Comparison of ENCODE assay signal across 20 cellular contexts in the genomic region with DNA sequence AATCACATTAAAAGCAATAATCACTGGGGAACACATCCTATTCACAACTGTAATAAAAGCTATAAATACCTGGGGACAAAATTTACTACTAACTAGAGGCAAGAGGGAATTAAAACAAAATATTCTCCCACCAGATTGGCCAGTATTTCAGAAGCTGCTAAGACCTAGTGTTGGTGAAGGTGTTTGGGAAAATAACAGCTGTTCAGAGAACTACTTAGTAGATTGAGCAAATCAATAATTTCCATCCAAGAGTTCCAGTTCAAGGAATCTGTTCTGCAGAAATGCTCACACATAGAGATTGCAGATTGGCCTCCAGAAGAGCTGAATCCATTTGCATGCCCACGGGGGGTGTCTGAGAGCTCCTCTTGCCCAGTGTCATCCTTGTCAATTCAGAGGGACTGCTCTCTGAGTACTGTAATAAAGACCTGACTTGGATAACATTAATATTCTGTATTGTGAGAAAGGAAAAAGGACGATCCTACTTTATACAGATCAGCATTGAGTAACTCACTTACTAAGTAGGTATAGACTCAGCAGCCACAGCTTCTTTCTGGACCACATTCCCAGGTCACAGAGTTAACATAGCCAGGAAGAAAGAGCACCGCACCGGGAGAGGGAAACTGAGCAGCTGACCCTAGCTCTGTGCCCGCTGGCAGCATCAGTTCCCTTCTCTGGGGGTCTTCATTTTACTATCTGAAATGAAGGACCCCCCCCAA. TPM values are rescaled to one million over a fixed set of nuclear protein-coding genes. Genes with fewer than 3 reads are reported as not detected.
DNase-seq lines count a peak whose midpoint lies in the region; ATAC-seq and TF ChIP-seq lines count a peak whose summit lies in the region.
"Had no signal": no experiment of that assay in that cellular context is flagged by ENCODE, and none has a peak within 500 bp of the region (broad histone marks: within the 10 kb centered on the region; RNA-seq: fewer than 3 reads in every experiment).

No MANE protein-coding gene starts in this region.

- no peaks in the 10 kb centered on the region for H3K27me3 ChIP-seq in brain microvascular endothelial cell (replicated peaks)
- no peaks in the 10 kb centered on the region for H3K27me3 ChIP-seq in subcutaneous abdominal adipose tissue (ENCODE audit: control insufficient read depth in 5 of 5, insufficient read depth in 4 of 5, low read length in 5 of 5)
- H3K27me3 ChIP-seq in testis: no peaks in the 10 kb centered on the region
- H3K27me3 ChIP-seq: tibial nerve had no signal

- DNase-seq in OCI-LY7 (ENCODE audit: low spot score) (no peak), brain microvascular endothelial cell (no peak), left lobe of liver (ENCODE audit: low spot score) (peak; percentile 16), OCI-M1 (lab: John Stamatoyannopoulos, UW) (no peak), testis (no peak)
- DNase-seq in activated CD4-positive, alpha-beta T cell treated with anti-CD3 and anti-CD28 coated beads, Interleukin-2, amount 50 U/mL, for 4 hours: no peak
- DNase-seq: activated CD4-positive, alpha-beta memory T cell treated with anti-CD3 and anti-CD28 coated beads, Interleukin-2, amount 10 ng/mL, durations not matched to agents 7 days and 5 days; amniotic stem cell; CD4-positive, CD25-positive, alpha-beta regulatory T cell; DMS79; left lung; natural killer cell; NCI-H146; NCI-H446 treated with DMSO at 0.1 percent for 48 hours; SW 1271 had no signal

- H3K4me1 ChIP-seq in OCI-LY7 (ENCODE audit: insufficient read depth, low read length, poor library complexity, severe bottlenecking) (peaks cover 44% of the 10 kb centered on the region), subcutaneous abdominal adipose tissue (ENCODE audit: control insufficient read depth in 5 of 5, insufficient read depth in 5 of 5, low read length in 5 of 5) (peaks cover 9 to 82% (median 72%) of the 10 kb centered on the region in 5 donors), testis (peaks cover 13% of the 10 kb centered on the region)

- H4K20me1 ChIP-seq in OCI-LY7 (ENCODE audit: insufficient read depth, low read length): no peaks in the 10 kb centered on the region

- H2AFZ ChIP-seq in OCI-LY7 (ENCODE audit: low read length): no peak overlapping the region; the same call in 1 of the 2 replicates

- TF ChIP-seq POLR2A in testis (IDR thresholded peaks at IDR 0.05): no peak

- in situ Hi-C loops in brain microvascular endothelial cell (cut with HindIII; ENCODE audit: low pct_ligation_motif_present, low sequenced_read_pairs): no loop called here

- H3K9me2 ChIP-seq in OCI-LY7 (ENCODE audit: insufficient read depth, low read length): no peaks in the 10 kb centered on the region

- peaks cover 19% of the 10 kb centered on the region for H3K9me3 ChIP-seq in OCI-LY7 (ENCODE audit: low read length)
- H3K9me3 ChIP-seq in subcutaneous abdominal adipose tissue (ENCODE audit: control insufficient read depth in 5 of 5, low read length in 5 of 5): peaks cover 0 to 3% (median 0%) of the 10 kb centered on the region in 5 donors
- no peaks in the 10 kb centered on the region for H3K9me3 ChIP-seq in testis

- H3K4me2 ChIP-seq in OCI-LY7 (ENCODE audit: low read length): peak overlapping the region; percentile 49

- WGBS in testis, 2 donors: 84 to 90% methylated on average over 5 of the region's 5 CpGs

- CTCF ChIA-PET in OCI-LY7 (lab: Charles Lee; ENCODE audit: unreplicated experiment): no interaction called here

- H3K4me3 ChIP-seq in OCI-LY7 (ENCODE audit: low read depth, low read length, poor library complexity, severe bottlenecking) (no peak overlapping the region), brain microvascular endothelial cell (ENCODE audit: low read depth, low read length) (no peak overlapping the region), subcutaneous abdominal adipose tissue (ENCODE audit: low read depth in 1 of 5, low read length in 5 of 5) (peak overlapping the region in 2 of 5 donors; percentile 11 to 22), testis (no peak overlapping the region)
- H3K4me3 ChIP-seq: left lung, tibial nerve had no signal

- no peaks in the 10 kb centered on the region for H3K79me2 ChIP-seq in OCI-LY7 (ENCODE audit: insufficient read depth, low read depth, low read length)

- H3K9ac ChIP-seq in subcutaneous abdominal adipose tissue (ENCODE audit: low read length in 5 of 5): peak overlapping the region in 1 of 5 donors; percentile 27

- POLR2A ChIA-PET in OCI-LY7 (lab: Charles Lee): interaction anchor here (0.5 to 2.0 kb wide), 6 partner anchors 8 to 454 kb away, joined by 3 to 7 read pairs (median 4); a partner anchor contains a TSS

- intact Hi-C loops in OCI-LY7 (cut with micrococcal nuclease; ENCODE audit: unreplicated experiment) (loop anchor here (5.0 kb wide), 1 partner anchor 634 kb away; a partner anchor contains a TSS), testis (cut with DNase I; ENCODE audit: low total_unique reads) (no loop called here)

- no TSS peak for BruUV-seq in OCI-LY7 (replicated peaks; lab: Mats Ljungman, UMichigan)

- H3K36me3 ChIP-seq in OCI-LY7 (ENCODE audit: insufficient read depth, low read length): no peaks in the 10 kb centered on the region
- peaks cover 91% of the 10 kb centered on the region for H3K36me3 ChIP-seq in brain microvascular endothelial cell (replicated peaks)
- H3K36me3 ChIP-seq in subcutaneous abdominal adipose tissue (ENCODE audit: control insufficient read depth in 5 of 5, insufficient read depth in 5 of 5, low read length in 5 of 5): peaks cover 15 to 55% (median 30%) of the 10 kb centered on the region in 5 donors
- no peaks in the 10 kb centered on the region for H3K36me3 ChIP-seq in testis (ENCODE audit: low read depth, missing control alignments)

- H3K27ac ChIP-seq in OCI-LY7 (ENCODE audit: low read depth, low read length, poor library complexity, severe bottlenecking): peak overlapping the region; percentile 48
- peak overlapping the region; percentile 39 for H3K27ac ChIP-seq in brain microvascular endothelial cell
- peak overlapping the region; percentile 85 for H3K27ac ChIP-seq in subcutaneous abdominal adipose tissue (ENCODE audit: low read depth, low read length)
- no peak overlapping the region for H3K27ac ChIP-seq in testis
- H3K27ac ChIP-seq: left lung had no signal

- TF ChIP-seq CTCF in OCI-LY7 (conservative IDR thresholded peaks at IDR 0.05; ENCODE audit: low read length) (no peak), brain microvascular endothelial cell (IDR thresholded peaks at IDR 0.05; ENCODE audit: low read depth, low read length, missing control alignments) (no peak), testis (IDR thresholded peaks at IDR 0.05) (no peak)

- ATAC-seq in left lobe of liver (no peak), HG02759 (IDR thresholded peaks at IDR 0.05; ENCODE audit: unreplicated experiment) (no peak)
- ATAC-seq: left lung, natural killer cell had no signal

RNA-seq across cellular contexts. Expression of a gene that starts 5.6 kb away (rescaled TPM):
- total RNA-seq in OCI-LY7 (2014; rRNA removed; shearing (Covaris generic)): not detected in 2 replicates
- total RNA-seq in OCI-LY7 (2022) (not detected in 2 replicates), left lobe of liver (5.2 TPM), testis (10 to 100 TPM; 47.0 to 84.5 TPM)
- 65.1 TPM for polyA plus RNA-seq in testis (ENCODE audit: insufficient read depth, low read depth, low replicate concordance)

RNA-seq across cellular contexts. Expression of a gene that starts 59.5 kb away (rescaled TPM):
- total RNA-seq in OCI-LY7 (2014; rRNA removed; shearing (Covaris generic)): not detected in 2 replicates
- not detected in 2 replicates for total RNA-seq in OCI-LY7 (2022)
- not detected for total RNA-seq in left lobe of liver
- total RNA-seq in testis: not detected
- polyA plus RNA-seq in testis (ENCODE audit: insufficient read depth, low read depth, low replicate concordance): 0.57 TPM
- total RNA-seq: activated CD4-positive, alpha-beta memory T cell treated with anti-CD3 and anti-CD28 coated beads, Interleukin-2, amount 10 ng/mL, durations not matched to agents 7 days and 5 days; CD4-positive, CD25-positive, alpha-beta regulatory T cell; left lung; LHCN-M2; natural killer cell; renal cortical epithelial cell had no signal
- polyA plus RNA-seq: CD4-positive, CD25-positive, alpha-beta regulatory T cell had no signal

Comparison
In these comparisons a context has a peak if more than half of its experiments do, and no peak if none do; other contexts are left out.
1. H3K27ac ChIP-seq: peak in OCI-LY7 (single experiment), brain microvascular endothelial cell (single experiment) and subcutaneous abdominal adipose tissue (single experiment); none in testis (0 of 2).